Comparison of ENCODE assay signal across 8 cellular contexts in genomic region chr11:57349491-57350274, GRCh38. TPM values are rescaled to one million over a fixed set of nuclear protein-coding genes. Genes with fewer than 3 reads are reported as not detected.
DNase-seq lines count a peak whose midpoint lies in the region; ATAC-seq lines count a peak whose summit lies in the region.

No MANE protein-coding gene starts in this region.

- intact Hi-C loops in left colon (cut with DNase I, micrococcal nuclease), result loop anchor here in 1 of 2 donors (10.0 kb wide), 2 partner anchors 175 to 295 kb away; partner anchors contain the start of gene YPEL4

- WGBS in HUES64, result 17% methylated on average over 31 of the region's 31 CpGs

- H3K27me3 ChIP-seq in HUES64 (ENCODE audit: insufficient read depth, low read length), result 0 out of 2 replicates have a peak, but pooled peaks cover 3% of the 10 kb centered on the region

- no peaks in the 10 kb centered on the region for H3K36me3 ChIP-seq in HUES64 (ENCODE audit: insufficient read depth, low read length)

- peaks cover 3% of the 10 kb centered on the region for H3K4me1 ChIP-seq in HUES64 (ENCODE audit: insufficient read depth, low read length)

- H3K9ac ChIP-seq in HUES64 (ENCODE audit: low read depth, low read length), result peak overlapping the region; percentile 67

- ATAC-seq in left colon, result peak; percentile 60
- ATAC-seq in HG03135 (IDR thresholded peaks at IDR 0.05; ENCODE audit: unreplicated experiment), result no peak

- DNase-seq in COLO829 (ENCODE audit: low spot score), result peak; percentile 60
- DNase-seq in activated CD4-positive, CD25-positive, alpha-beta regulatory T cell treated with anti-CD3 and anti-CD28 coated beads, Interleukin-2, amount 50 U/mL, for 16 hours (ENCODE audit: low read depth, low spot score), result peak; percentile 46
- peak; percentile 34 for DNase-seq in central memory CD4-positive, alpha-beta T cell
- peak in 1 of 2 donors; percentile 73 for DNase-seq in left colon
- peak; percentile 53 to 70 for DNase-seq in stimulated activated CD4-positive, alpha-beta T cell treated with anti-CD3 and anti-CD28 coated beads, Interleukin-4, amount 100 ng/mL, for 48 hours (ENCODE audit: low read depth in 2 of 2)
- DNase-seq in DMS79 treated with DMSO at 0.1 percent for 48 hours (lab: John Stamatoyannopoulos, UW), result no peak

- H3K4me3 ChIP-seq in HUES64 (ENCODE audit: low read length), result peak overlapping the region; percentile 53

- H3K27ac ChIP-seq in HUES64 (ENCODE audit: low read depth, low read length), result no peak overlapping the region

- no peaks in the 10 kb centered on the region for H3K9me3 ChIP-seq in HUES64 (ENCODE audit: insufficient read depth, low read depth, low read length)

RNA-seq across cellular contexts. Expression of gene P2RX3, which starts 11.5 kb away (rescaled TPM):
- 1.00 TPM for polyA plus RNA-seq in HUES64 (2013, experiment 1 of 2)
- polyA plus RNA-seq in HUES64 (2013, experiment 2 of 2), result 2.4 TPM
- not detected for total RNA-seq in left colon

RNA-seq across cellular contexts. Expression of gene SSRP1, which starts 14.0 kb away (rescaled TPM):
- polyA plus RNA-seq in HUES64 (2013, experiment 1 of 2), result 233 TPM
- 249 TPM for polyA plus RNA-seq in HUES64 (2013, experiment 2 of 2)
- 10 to 100 TPM; 56.5 to 67.8 TPM for total RNA-seq in left colon

RNA-seq across cellular contexts. Expression of gene TNKS1BP1, which starts 24.9 kb away (rescaled TPM):
- polyA plus RNA-seq in HUES64 (2013, experiment 1 of 2), result 76.8 TPM
- 83.7 TPM for polyA plus RNA-seq in HUES64 (2013, experiment 2 of 2)
- 100 to 1,000 TPM; 135 to 191 TPM for total RNA-seq in left colon

RNA-seq across cellular contexts. Expression of gene PRG3, which starts 31.3 kb away (rescaled TPM):
- polyA plus RNA-seq in HUES64 (2013, experiment 1 of 2), result not detected
- not detected for polyA plus RNA-seq in HUES64 (2013, experiment 2 of 2)
- not detected for total RNA-seq in left colon

RNA-seq across cellular contexts. Expression of gene PRG2, which starts 40.8 kb away (rescaled TPM):
- 0.20 TPM for polyA plus RNA-seq in HUES64 (2013, experiment 1 of 2)
- 0.51 TPM for polyA plus RNA-seq in HUES64 (2013, experiment 2 of 2)
- under 1 TPM in 1 of 2 donors, not detected in 1; 0.22 TPM for total RNA-seq in left colon
